In the genomic region with DNA sequence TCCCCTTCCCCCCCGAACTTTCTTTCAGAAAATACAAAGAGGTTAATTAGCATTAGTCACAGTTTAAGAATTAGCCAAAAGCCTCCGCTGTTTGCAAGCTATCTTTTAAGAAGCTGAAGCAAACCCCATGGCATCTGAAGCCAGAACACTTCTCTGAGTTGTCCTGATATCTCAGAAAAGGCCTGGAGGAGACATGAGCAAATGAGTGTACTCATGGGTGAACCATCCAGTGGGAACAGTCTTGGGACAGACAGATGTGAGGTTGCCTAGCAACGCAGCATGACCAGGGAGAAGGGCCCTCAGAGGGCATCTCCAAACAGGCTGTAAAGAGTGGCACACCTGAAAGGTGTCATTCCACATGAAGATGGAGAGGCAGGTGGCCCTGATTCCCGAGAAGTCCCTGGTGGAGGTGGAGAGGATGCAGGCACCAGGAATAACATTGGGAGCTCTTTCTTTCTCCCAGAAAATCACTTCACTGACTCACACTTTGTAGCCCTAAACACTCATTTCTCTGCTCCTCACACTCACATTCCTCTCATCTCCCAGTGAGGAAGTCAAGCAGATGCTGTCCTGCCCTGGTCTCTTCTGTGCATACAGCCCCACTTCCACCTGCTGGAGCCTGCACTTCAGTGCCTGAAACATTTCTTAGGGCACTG, we compare ENCODE assay signal across 22 cellular contexts.
A peak's percentile ranks its signal among the peaks of the same experiment; 100 is the strongest.
DNase-seq lines count a peak whose midpoint lies in the region; ATAC-seq lines count a peak whose summit lies in the region.
"Had no signal": no experiment of that assay in that cellular context is flagged by ENCODE, and none has a peak within 500 bp of the region (broad histone marks: within the 10 kb centered on the region; RNA-seq: fewer than 3 reads in every experiment).

No MANE protein-coding gene starts in this region.

- H3K36me3 ChIP-seq in skeletal muscle satellite cell (ENCODE audit: insufficient read depth, low read length), result no peaks in the 10 kb centered on the region
- H3K36me3 ChIP-seq: BLaER1, left lung, pancreas, uterus had no signal

- H3K9me3 ChIP-seq in skeletal muscle satellite cell (replicated peaks; ENCODE audit: low read length), result no peaks in the 10 kb centered on the region
- H3K9me3 ChIP-seq: pancreas, uterus had no signal

- no peak overlapping the region for H3K4me3 ChIP-seq in skeletal muscle satellite cell (ENCODE audit: low read length)
- H3K4me3 ChIP-seq: BLaER1, left lung, pancreas, skin epidermis, uterus had no signal

- peak overlapping the region; percentile 8 for H3K4me2 ChIP-seq in skeletal muscle satellite cell (ENCODE audit: low read length)
- H3K4me2 ChIP-seq: BLaER1 had no signal

- peaks cover 6% of the 10 kb centered on the region for H3K27me3 ChIP-seq in skeletal muscle satellite cell (ENCODE audit: control insufficient read depth, insufficient read depth, low read length)
- H3K27me3 ChIP-seq: BLaER1, pancreas, uterus had no signal

- peak; percentile 13 for DNase-seq in EL
- DNase-seq in T1000 (lab: John Stamatoyannopoulos, UW), result peak; percentile 62
- DNase-seq in hepatic stellate cell (ENCODE audit: low spot score), result peak; percentile 20
- DNase-seq in NCI-H2196 treated with DMSO at 0.1 percent for 48 hours (lab: John Stamatoyannopoulos, UW; ENCODE audit: unreplicated experiment), result no peak
- DNase-seq in OCI-M1 (lab: John Stamatoyannopoulos, UW), result no peak
- DNase-seq: activated CD4-positive, alpha-beta T cell treated with anti-CD3 and anti-CD28 coated beads, Interleukin-2, amount 50 U/mL, for 1 hour; activated gamma-delta T cell; aorta; endodermal cell; GOT3; left lung; naive thymus-derived CD4-positive, alpha-beta T cell; NCI-H1930; NCI-H446 treated with DMSO at 0.1 percent for 48 hours; NK-92 treated with Interleukin-12 subunit alpha and Interleukin-12 subunit beta, amount 100 ng/mL, for 24 hours; pancreas; stimulated activated CD4-positive, alpha-beta T cell treated with anti-CD3 and anti-CD28 coated beads, Interleukin-4, amount 100 ng/mL, for 1 hour; uterus had no signal

- no peak for ATAC-seq in HG03039 (IDR thresholded peaks at IDR 0.05; ENCODE audit: unreplicated experiment)
- ATAC-seq: left lung; naive thymus-derived CD4-positive, alpha-beta T cell; pancreas had no signal

- no peaks in the 10 kb centered on the region for H3K4me1 ChIP-seq in skeletal muscle satellite cell (ENCODE audit: control insufficient read depth, insufficient read depth, low read length)
- H3K4me1 ChIP-seq: BLaER1, left lung, pancreas, uterus had no signal

- no peak overlapping the region for H3K9ac ChIP-seq in skeletal muscle satellite cell (ENCODE audit: low read depth, low read length)
- H3K9ac ChIP-seq: BLaER1 had no signal

Comparison
In these comparisons a context has a peak if more than half of its experiments do, and no peak if none do; other contexts are left out.
1. DNase-seq: peak in EL (single experiment), T1000 (single experiment) and hepatic stellate cell (single experiment); none in NCI-H2196 treated with DMSO at 0.1 percent for 48 hours (single experiment) and OCI-M1 (single experiment).